In genomic region chr2:162729469-162729868, GRCh38 we compare ENCODE assay signal across 25 cellular contexts.
"Had no signal": no experiment of that assay in that cellular context is flagged by ENCODE, and none has a peak within 500 bp of the region (broad histone marks: within the 10 kb centered on the region; RNA-seq: fewer than 3 reads in every experiment).

No MANE protein-coding gene starts in this region.

- H2AFZ ChIP-seq: neural progenitor cell, parathyroid adenoma had no signal

- H3K36me3 ChIP-seq: neural progenitor cell, ovary, stomach, thoracic aorta, thyroid gland, tibial nerve, upper lobe of left lung, vagina had no signal

- H3K79me2 ChIP-seq: parathyroid adenoma had no signal

- FAIRE-seq: urothelium cell line had no signal

- H3K9me3 ChIP-seq: ovary, psoas muscle, stomach, thoracic aorta, thyroid gland, tibial nerve, upper lobe of left lung, vagina had no signal

- H3K4me1 ChIP-seq: neural progenitor cell, parathyroid adenoma, psoas muscle, thyroid gland, upper lobe of left lung, vagina had no signal

- ATAC-seq: natural killer cell; psoas muscle; right cardiac atrium; sciatic nerve; stimulated activated effector memory CD8-positive, alpha-beta T cell treated with anti-CD3 and anti-CD28 coated beads, Interleukin-12 subunit alpha, Interleukin-12 subunit beta, amount 100 ng/mL, for 72 hours; stimulated activated naive B cell treated with anti-CD40 and anti-IgM and Interleukin-4, amounts not matched to agents 10 μg/mL and 1 μg/mL and 100 μg/mL, for 72 hours had no signal

- H3K9ac ChIP-seq: neural progenitor cell, parathyroid adenoma had no signal

- H3K27me3 ChIP-seq: neural progenitor cell, ovary, stomach, thyroid gland, tibial nerve, upper lobe of left lung, vagina had no signal

- H3K27ac ChIP-seq: neural progenitor cell, ovary, parathyroid adenoma, psoas muscle, skin epidermis, stomach, thoracic aorta, thyroid gland, tibial nerve, upper lobe of left lung, vagina had no signal

- H3K4me3 ChIP-seq: neural progenitor cell, ovary, psoas muscle, skin epidermis, stomach, thoracic aorta, thyroid gland, tibial nerve, upper lobe of left lung, vagina had no signal

- DNase-seq: natural killer cell; occipital lobe; ovary; posterior cingulate gyrus; psoas muscle; right cardiac atrium; stimulated activated CD4-positive, alpha-beta T cell treated with anti-CD3 and anti-CD28 coated beads, Interleukin-15, amount 100 ng/mL, for 24 hours; stimulated activated CD4-positive, alpha-beta T cell treated with anti-CD3 and anti-CD28 coated beads, Interleukin-2, amount 100 ng/mL, for 24 hours; stimulated activated CD4-positive, alpha-beta T cell treated with anti-CD3 and anti-CD28 coated beads, Interleukin-2, amount 100 ng/mL, for 48 hours; stimulated activated CD4-positive, alpha-beta T cell treated with anti-CD3 and anti-CD28 coated beads, Interleukin-4, amount 100 ng/mL, for 24 hours; stimulated activated naive B cell treated with anti-CD40 and anti-IgM and Interleukin-4, amounts not matched to agents 10 μg/mL and 1 μg/mL and 100 μg/mL, for 72 hours; stimulated activated naive CD4-positive, alpha-beta T cell treated with Interleukin-2 at 50 U/mL for 16 hours; stomach; thyroid gland; trophoblast cell had no signal

- H3K4me2 ChIP-seq: neural progenitor cell had no signal
